In the genomic region with DNA sequence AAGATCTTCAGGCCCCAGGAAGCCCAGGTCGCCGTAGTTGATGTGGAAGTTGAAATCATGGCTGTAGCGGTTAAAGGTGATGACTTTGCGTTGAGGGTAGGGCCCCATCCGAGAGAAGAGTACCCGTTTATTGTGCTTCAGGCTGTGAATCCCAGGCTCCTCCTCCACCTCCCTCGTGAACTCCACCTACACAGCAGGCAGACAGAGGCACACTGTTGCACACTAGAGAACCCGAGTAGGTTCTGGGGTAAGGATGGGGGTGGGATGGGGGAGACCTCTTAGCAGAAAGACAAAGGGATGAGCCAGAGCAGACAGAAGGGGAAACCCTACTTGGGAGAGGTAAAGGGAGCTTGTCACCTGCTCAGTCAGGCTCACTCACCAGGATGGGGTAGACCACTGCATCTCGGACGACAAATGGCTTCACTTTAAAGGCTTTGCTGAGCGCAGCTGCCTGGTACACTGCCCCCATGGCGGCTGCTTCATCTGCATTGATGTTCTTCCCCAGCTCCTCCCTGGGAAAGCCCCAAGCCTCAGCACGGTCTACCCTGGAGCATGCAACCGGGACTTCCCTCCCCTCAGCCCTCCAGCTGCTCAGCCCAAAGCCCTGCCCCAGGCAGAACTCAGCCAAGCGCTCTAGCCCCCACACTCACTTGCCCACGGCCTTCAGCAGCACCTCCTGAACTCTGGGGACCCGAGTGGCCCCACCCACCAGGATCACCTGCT, we compare ENCODE assay signal across 12 cellular contexts.
A peak's percentile ranks its signal among the peaks of the same experiment; 100 is the strongest.
DNase-seq lines count a peak whose midpoint lies in the region; ATAC-seq and TF ChIP-seq lines count a peak whose summit lies in the region.
"Had no signal": no experiment of that assay in that cellular context is flagged by ENCODE, and none has a peak within 500 bp of the region (broad histone marks: within the 10 kb centered on the region; RNA-seq: fewer than 3 reads in every experiment).

No MANE protein-coding gene starts in this region.

- intact Hi-C loops in head of caudate nucleus (cut with DNase I), result no loop called here

- DNase-seq in activated CD4-positive, CD25-positive, alpha-beta regulatory T cell treated with anti-CD3 and anti-CD28 coated beads, Interleukin-2, amount 50 U/mL, for 72 hours, result no peak
- DNase-seq in head of caudate nucleus, result peak in 34 of 42 donors; percentile 16 to 84 (median 54)
- no peak for DNase-seq in LoVo (ENCODE audit: low spot score)
- DNase-seq in Ammon's horn (ENCODE audit: low spot score), result no peak
- DNase-seq: NCI-H2081, upper lobe of left lung had no signal

- ATAC-seq in activated CD4-positive, CD25-positive, alpha-beta regulatory T cell treated with anti-CD3 and anti-CD28 coated beads, Interleukin-2, amount 50 U/mL, for 24 hours, result peak; percentile 69 to 74
- ATAC-seq in HG03108 (IDR thresholded peaks at IDR 0.05; ENCODE audit: unreplicated experiment) (peak; percentile 41), HG03565 (IDR thresholded peaks at IDR 0.05; ENCODE audit: unreplicated experiment) (no peak)
- ATAC-seq: A549, pancreas had no signal

- TF ChIP-seq POLR2A in GM19193 (IDR thresholded peaks at IDR 0.05; ENCODE audit: extremely low read depth, insufficient read depth, insufficient read length), result peak; percentile 39

Comparison
In these comparisons a context has a peak if more than half of its experiments do, and no peak if none do; other contexts are left out.
1. DNase-seq: peak in head of caudate nucleus (34 of 42); none in activated CD4-positive, CD25-positive, alpha-beta regulatory T cell treated with anti-CD3 and anti-CD28 coated beads, Interleukin-2, amount 50 U/mL, for 72 hours (single experiment), LoVo (single experiment) and Ammon's horn (single experiment).